ENCODE assay signal across 8 cellular contexts in genomic region chr2:171922230-171923022, GRCh38. TPM values are rescaled to one million over a fixed set of nuclear protein-coding genes. Genes with fewer than 3 reads are reported as not detected.
DNase-seq lines count a peak whose midpoint lies in the region; ATAC-seq, FAIRE-seq and TF ChIP-seq lines count a peak whose summit lies in the region.

HAT1 (plus strand) TSS chr2:171922461; CDS start chr2:171922501, 40 bp downstream.

- H3K36me3 Mint-ChIP-seq in chondrocyte (ENCODE audit: low read depth): peaks cover 1% of the 10 kb centered on the region

- peak within 1 kb of the TSS; percentile 100 for H3K27ac Mint-ChIP-seq in chondrocyte (ENCODE audit: unreplicated experiment)

- H3K27ac ChIP-seq in kidney (ENCODE audit: low read depth in 2 of 2, low read length in 2 of 2): peak within 1 kb of the TSS; percentile 93 to 94

- peak within 1 kb of the TSS; percentile 95 to 99 for H3K4me3 ChIP-seq in kidney (ENCODE audit: low read length in 2 of 2)

- H3K27me3 Mint-ChIP-seq in chondrocyte (ENCODE audit: low read depth): no peaks in the 10 kb centered on the region

- H3K9me3 ChIP-seq in kidney (ENCODE audit: control insufficient read depth in 1 of 2, low read length in 2 of 2): no peaks in the 10 kb centered on the region

- ATAC-seq in HG03439 (IDR thresholded peaks at IDR 0.05; ENCODE audit: unreplicated experiment): peak; percentile 97

- H3K4me1 Mint-ChIP-seq in chondrocyte (ENCODE audit: low read depth): peaks cover 35% of the 10 kb centered on the region

- peak; percentile 91 for FAIRE-seq in kidney (lab: Jason Lieb, UNC)

- TF ChIP-seq POLR2A in GM19193 (IDR thresholded peaks at IDR 0.05; ENCODE audit: extremely low read depth, insufficient read depth, insufficient read length): peak; percentile 64

- peaks cover 4 to 5% of the 10 kb centered on the region in 2 donors for H3K4me1 ChIP-seq in kidney (ENCODE audit: control insufficient read depth in 1 of 2, insufficient read depth in 1 of 2, low read depth in 1 of 2, low read length in 2 of 2)

- peak within 1 kb of the TSS; percentile 71 to 80 for H3K9ac ChIP-seq in kidney (ENCODE audit: low read length in 2 of 2)

- DNase-seq in AML-193 (lab: John Stamatoyannopoulos, UW): peak; percentile 95 to 96
- DNase-seq in NCI-H510A treated with DMSO at 0.1 percent for 48 hours (lab: John Stamatoyannopoulos, UW): peak; percentile 100
- DNase-seq in activated CD4-positive, alpha-beta T cell treated with anti-CD3 and anti-CD28 coated beads for 24 hours (ENCODE audit: low read depth in 2 of 2): peak; percentile 95 to 97
- peak; percentile 99 for DNase-seq in chondrocyte (ENCODE audit: low spot score)
- DNase-seq in kidney: peak; percentile 98
- peak; percentile 98 for DNase-seq in stimulated activated CD4-positive, alpha-beta T cell treated with anti-CD3 and anti-CD28 coated beads, Interleukin-15, amount 100 ng/mL, for 24 hours

- H3K9me3 Mint-ChIP-seq in chondrocyte (ENCODE audit: low read depth): no peaks in the 10 kb centered on the region

- intact Hi-C loops in kidney (cut with DNase I): no loop called here

- H3K36me3 ChIP-seq in kidney (ENCODE audit: control insufficient read depth in 1 of 2, insufficient read depth in 2 of 2, low read length in 2 of 2): peaks cover 0 to 4% of the 10 kb centered on the region in 2 donors

- TF ChIP-seq CTCF in chondrocyte (IDR thresholded peaks at IDR 0.05): no peak
- no peak for TF ChIP-seq CTCF in kidney (IDR thresholded peaks at IDR 0.05; ENCODE audit: borderline replicate concordance, extremely low read depth, insufficient read depth)

- peak within 1 kb of the TSS; percentile 99 for H3K4me3 Mint-ChIP-seq in chondrocyte (ENCODE audit: unreplicated experiment)

RNA-seq across cellular contexts. Expression of gene HAT1, which starts in this region (rescaled TPM):
- 37.9 to 64.0 TPM (median 38.1 TPM) in 3 replicates for total RNA-seq in chondrocyte
- 35.8 TPM for total RNA-seq in kidney
- polyA plus RNA-seq in kidney (ENCODE audit: insufficient read depth, low read depth, low replicate concordance): 35.2 TPM

Comparison
In these comparisons a context has a peak if more than half of its experiments do, and no peak if none do; other contexts are left out.
1. Peak in every context shown above with its lines: DNase-seq, ATAC-seq, H3K4me3 ChIP-seq and H3K27ac ChIP-seq.